1 cellular context compared by ENCODE assay signal in the genomic region with DNA sequence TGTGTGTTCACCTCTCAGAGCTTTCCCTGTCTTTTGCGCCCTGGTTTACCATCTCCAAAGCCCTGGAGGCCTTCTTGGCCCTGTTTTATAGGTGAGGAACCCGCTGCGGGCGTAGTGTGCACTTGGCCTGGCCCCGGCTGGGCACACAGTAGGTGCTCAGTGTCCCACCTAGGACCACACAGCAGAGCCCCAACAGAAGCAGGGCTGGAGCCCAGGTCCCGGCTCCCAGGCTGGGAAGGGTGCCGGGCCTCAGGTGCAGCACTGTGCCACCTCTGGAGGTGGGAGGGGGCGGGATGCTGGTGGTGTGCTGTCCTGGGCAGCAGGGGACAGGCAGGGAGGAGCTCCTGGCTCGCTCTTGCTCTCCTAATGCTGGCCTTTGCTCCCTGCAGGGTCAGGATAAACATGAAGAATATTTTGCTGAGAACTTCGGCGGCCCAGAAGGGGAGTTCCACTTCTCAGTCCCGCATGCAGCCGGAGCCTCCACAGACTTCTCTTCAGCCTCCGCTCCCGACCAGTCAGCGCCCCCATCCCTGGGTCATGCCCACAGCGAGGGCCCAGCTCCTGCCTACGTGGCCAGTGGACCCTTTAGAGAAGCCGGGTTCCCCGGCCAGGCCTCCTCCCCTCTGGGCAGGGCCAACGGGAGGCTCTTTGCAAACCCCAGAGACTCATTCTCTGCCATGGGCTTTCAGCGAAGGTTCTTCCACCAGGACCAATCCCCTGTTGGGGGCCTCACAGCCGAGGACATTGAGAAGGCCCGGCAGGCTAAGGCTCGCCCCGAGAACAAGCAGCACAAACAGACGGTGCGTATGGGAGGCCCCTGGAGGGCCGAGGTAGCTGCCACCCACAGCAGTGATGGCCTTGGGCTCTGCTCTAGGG.
TF ChIP-seq lines count a peak whose summit lies in the region.

No MANE protein-coding gene starts in this region.

TF ChIP-seq in HepG2, 621 proteins besides CTCF, POLR2A, EP300 and RAD21 (continued from another document):
- TF ChIP-seq, protein P1, sequence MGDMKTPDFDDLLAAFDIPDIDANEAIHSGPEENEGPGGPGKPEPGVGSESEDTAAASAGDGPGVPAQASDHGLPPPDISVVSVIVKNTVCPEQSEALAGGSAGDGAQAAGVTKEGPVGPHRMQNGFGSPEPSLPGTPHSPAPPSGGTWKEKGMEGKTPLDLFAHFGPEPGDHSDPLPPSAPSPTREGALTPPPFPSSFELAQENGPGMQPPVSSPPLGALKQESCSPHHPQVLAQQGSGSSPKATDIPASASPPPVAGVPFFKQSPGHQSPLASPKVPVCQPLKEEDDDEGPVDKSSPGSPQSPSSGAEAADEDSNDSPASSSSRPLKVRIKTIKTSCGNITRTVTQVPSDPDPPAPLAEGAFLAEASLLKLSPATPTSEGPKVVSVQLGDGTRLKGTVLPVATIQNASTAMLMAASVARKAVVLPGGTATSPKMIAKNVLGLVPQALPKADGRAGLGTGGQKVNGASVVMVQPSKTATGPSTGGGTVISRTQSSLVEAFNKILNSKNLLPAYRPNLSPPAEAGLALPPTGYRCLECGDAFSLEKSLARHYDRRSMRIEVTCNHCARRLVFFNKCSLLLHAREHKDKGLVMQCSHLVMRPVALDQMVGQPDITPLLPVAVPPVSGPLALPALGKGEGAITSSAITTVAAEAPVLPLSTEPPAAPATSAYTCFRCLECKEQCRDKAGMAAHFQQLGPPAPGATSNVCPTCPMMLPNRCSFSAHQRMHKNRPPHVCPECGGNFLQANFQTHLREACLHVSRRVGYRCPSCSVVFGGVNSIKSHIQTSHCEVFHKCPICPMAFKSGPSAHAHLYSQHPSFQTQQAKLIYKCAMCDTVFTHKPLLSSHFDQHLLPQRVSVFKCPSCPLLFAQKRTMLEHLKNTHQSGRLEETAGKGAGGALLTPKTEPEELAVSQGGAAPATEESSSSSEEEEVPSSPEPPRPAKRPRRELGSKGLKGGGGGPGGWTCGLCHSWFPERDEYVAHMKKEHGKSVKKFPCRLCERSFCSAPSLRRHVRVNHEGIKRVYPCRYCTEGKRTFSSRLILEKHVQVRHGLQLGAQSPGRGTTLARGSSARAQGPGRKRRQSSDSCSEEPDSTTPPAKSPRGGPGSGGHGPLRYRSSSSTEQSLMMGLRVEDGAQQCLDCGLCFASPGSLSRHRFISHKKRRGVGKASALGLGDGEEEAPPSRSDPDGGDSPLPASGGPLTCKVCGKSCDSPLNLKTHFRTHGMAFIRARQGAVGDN (CRISPR knock-in tag; IDR thresholded peaks at IDR 0.05), result peak; percentile 33; the same call in 1 of the 2 replicates
- TF ChIP-seq BORCS8-MEF2B (CRISPR knock-in tag; IDR thresholded peaks at IDR 0.05), result no peak
- TF ChIP-seq ZFX (CRISPR knock-in tag; IDR thresholded peaks at IDR 0.05; ENCODE audit: low read depth), result 0 out of 2 replicates have a peak, but pooled peaks have one; percentile 26
- TF ChIP-seq RFXAP (CRISPR knock-in tag; IDR thresholded peaks at IDR 0.05; ENCODE audit: borderline replicate concordance), result no peak
